Comparison of ENCODE assay signal across 5 cellular contexts in genomic region chr1:217313096-217313495, GRCh38.
"Had no signal": no experiment of that assay in that cellular context is flagged by ENCODE, and none has a peak within 500 bp of the region (broad histone marks: within the 10 kb centered on the region; RNA-seq: fewer than 3 reads in every experiment).

No MANE protein-coding gene starts in this region.

- ATAC-seq: GM23338 had no signal

- H3K27ac Mint-ChIP-seq: GM23338, H9 had no signal

- DNase-seq: H9, HCEC 1CT, IMR-90 had no signal

- H3K4me3 ChIP-seq: GM23338 had no signal

- H3K27ac ChIP-seq: HL-60 had no signal

- H3K4me3 Mint-ChIP-seq: GM23338, H9 had no signal

- H3K9me3 Mint-ChIP-seq: GM23338 had no signal
